8 cellular contexts compared by ENCODE assay signal in the genomic region with DNA sequence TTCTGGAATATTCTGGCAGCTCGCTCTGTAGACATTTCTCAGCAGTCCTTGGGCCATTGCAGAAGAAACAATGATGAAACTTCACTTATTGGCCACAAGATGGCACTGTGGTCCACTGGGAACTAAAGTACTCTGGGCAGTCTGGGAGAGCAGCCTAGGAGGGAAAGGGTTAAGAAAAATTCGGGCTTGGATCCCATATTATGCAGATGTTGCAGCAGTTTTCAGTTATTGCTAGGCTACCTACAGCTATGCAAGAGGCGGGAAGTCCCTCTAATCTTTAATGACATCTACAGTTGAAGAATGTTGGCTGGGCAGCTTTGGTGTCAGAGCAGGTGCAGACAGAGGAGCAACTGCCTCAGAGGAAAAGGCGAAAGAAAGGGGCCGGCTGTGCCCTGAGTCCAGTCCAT.
DNase-seq lines count a peak whose midpoint lies in the region; TF ChIP-seq lines count a peak whose summit lies in the region.

No MANE protein-coding gene starts in this region.

- H3K4me3 ChIP-seq in H7 (ENCODE audit: insufficient read depth, low read depth, low read length) = no peak overlapping the region
- no peak overlapping the region for H3K4me3 ChIP-seq in Karpas-422 (ENCODE audit: low read length)
- no peak overlapping the region for H3K4me3 ChIP-seq in SU-DHL-6 (ENCODE audit: insufficient read depth, low read length, poor library complexity, severe bottlenecking)
- H3K4me3 ChIP-seq in neural progenitor cell = no peak overlapping the region

- peaks cover 8% of the 10 kb centered on the region for H3K4me1 Mint-ChIP-seq in neural progenitor cell

- H3K4me2 ChIP-seq in Karpas-422 (ENCODE audit: low read depth, low read length, poor library complexity, severe bottlenecking) (no peak overlapping the region), SU-DHL-6 (ENCODE audit: low read depth, low read length, poor library complexity, severe bottlenecking) (no peak overlapping the region), neural progenitor cell (no peak overlapping the region)

- no peaks in the 10 kb centered on the region for H4K20me1 ChIP-seq in Karpas-422 (ENCODE audit: insufficient read depth, low read depth, low read length)
- H4K20me1 ChIP-seq in SU-DHL-6 (ENCODE audit: low read depth, low read length) = no peaks in the 10 kb centered on the region
- no peaks in the 10 kb centered on the region for H4K20me1 ChIP-seq in neural progenitor cell (ENCODE audit: low read depth)

- H3K27me3 ChIP-seq in H7 (ENCODE audit: control insufficient read depth, insufficient read depth, low read length) (no peaks in the 10 kb centered on the region), Karpas-422 (ENCODE audit: low read length) (no peaks in the 10 kb centered on the region), SU-DHL-6 (ENCODE audit: low read length) (no peaks in the 10 kb centered on the region), neural progenitor cell (no peaks in the 10 kb centered on the region)

- H3K9me3 Mint-ChIP-seq in neural progenitor cell = no peaks in the 10 kb centered on the region

- H3F3A ChIP-seq in SU-DHL-6 (ENCODE audit: insufficient read depth) (no peaks in the 10 kb centered on the region), neural progenitor cell (ENCODE audit: low read depth) (no peaks in the 10 kb centered on the region)

- H3K9ac ChIP-seq in Karpas-422 (ENCODE audit: low read length) = no peak overlapping the region
- no peak overlapping the region for H3K9ac ChIP-seq in SU-DHL-6 (ENCODE audit: low read length)
- no peak overlapping the region for H3K9ac ChIP-seq in neural progenitor cell

- H3K27ac Mint-ChIP-seq in neural progenitor cell = no peak overlapping the region

- in situ Hi-C loops in ACHN (cut with HindIII; ENCODE audit: low pct_ligation_motif_present, low pct_unique_long_range_greater_than_20kb, low sequenced_read_pairs) = no loop called here

- no peaks in the 10 kb centered on the region for H3K9me2 ChIP-seq in Karpas-422 (replicated peaks; ENCODE audit: insufficient read depth, low read length)
- no peaks in the 10 kb centered on the region for H3K9me2 ChIP-seq in SU-DHL-6 (replicated peaks; ENCODE audit: insufficient read depth, low read length)

- H3K9me3 ChIP-seq in Karpas-422 (ENCODE audit: low read length) = no peaks in the 10 kb centered on the region
- H3K9me3 ChIP-seq in SU-DHL-6 (ENCODE audit: insufficient read depth, low read length) = no peaks in the 10 kb centered on the region
- H3K9me3 ChIP-seq in neural progenitor cell (ENCODE audit: low read depth) = no peaks in the 10 kb centered on the region

- no peak overlapping the region for H3K4me3 Mint-ChIP-seq in neural progenitor cell

- H3K79me2 ChIP-seq in Karpas-422 (ENCODE audit: low read length) (no peaks in the 10 kb centered on the region), SU-DHL-6 (ENCODE audit: insufficient read depth, low read length) (no peaks in the 10 kb centered on the region), neural progenitor cell (ENCODE audit: low read depth) (no peaks in the 10 kb centered on the region)

- TF ChIP-seq CTCF in SU-DHL-6 (IDR thresholded peaks at IDR 0.05; ENCODE audit: insufficient read depth, low read length, poor library complexity, severe bottlenecking) = peak; percentile 61
- peak; percentile 85 for TF ChIP-seq CTCF in neural progenitor cell (IDR thresholded peaks at IDR 0.05)

- peak; percentile 61 for DNase-seq in ACHN
- DNase-seq in GF-D8 (lab: John Stamatoyannopoulos, UW) = peak; percentile 96
- DNase-seq in H7 = peak; percentile 64
- peak; percentile 72 for DNase-seq in Karpas-422
- peak; percentile 84 for DNase-seq in fibroblast of gingiva (ENCODE audit: low read depth)
- peak; percentile 56 for DNase-seq in neural progenitor cell (ENCODE audit: low spot score)
- DNase-seq in activated CD8-positive, alpha-beta memory T cell treated with anti-CD3 and anti-CD28 coated beads, Interleukin-2, amount 50 U/mL, for 48 hours = no peak

- peaks cover 5% of the 10 kb centered on the region for H3K27me3 Mint-ChIP-seq in neural progenitor cell (ENCODE audit: insufficient read depth, low read depth)

- H2AFZ ChIP-seq in Karpas-422 (ENCODE audit: low read length) = no peak overlapping the region
- H2AFZ ChIP-seq in SU-DHL-6 (ENCODE audit: low read depth, low read length, severe bottlenecking) = no peak overlapping the region
- peak overlapping the region; percentile 62 for H2AFZ ChIP-seq in neural progenitor cell (replicated peaks)

- H3K36me3 Mint-ChIP-seq in neural progenitor cell = no peaks in the 10 kb centered on the region

- no peaks in the 10 kb centered on the region for H3K4me1 ChIP-seq in Karpas-422 (ENCODE audit: low read length)
- no peaks in the 10 kb centered on the region for H3K4me1 ChIP-seq in neural progenitor cell

- H3K27ac ChIP-seq in Karpas-422 (ENCODE audit: low read length) (no peak overlapping the region), SU-DHL-6 (ENCODE audit: low read depth, low read length) (no peak overlapping the region), neural progenitor cell (no peak overlapping the region)

- H3K36me3 ChIP-seq in H7 (replicated peaks; ENCODE audit: control insufficient read depth, insufficient read depth, low read length) = no peaks in the 10 kb centered on the region
- no peaks in the 10 kb centered on the region for H3K36me3 ChIP-seq in Karpas-422 (ENCODE audit: insufficient read depth, low read length)
- H3K36me3 ChIP-seq in SU-DHL-6 (ENCODE audit: low read length) = no peaks in the 10 kb centered on the region
- H3K36me3 ChIP-seq in neural progenitor cell = no peaks in the 10 kb centered on the region
